ENCODE assay signal across 18 cellular contexts in the genomic region with DNA sequence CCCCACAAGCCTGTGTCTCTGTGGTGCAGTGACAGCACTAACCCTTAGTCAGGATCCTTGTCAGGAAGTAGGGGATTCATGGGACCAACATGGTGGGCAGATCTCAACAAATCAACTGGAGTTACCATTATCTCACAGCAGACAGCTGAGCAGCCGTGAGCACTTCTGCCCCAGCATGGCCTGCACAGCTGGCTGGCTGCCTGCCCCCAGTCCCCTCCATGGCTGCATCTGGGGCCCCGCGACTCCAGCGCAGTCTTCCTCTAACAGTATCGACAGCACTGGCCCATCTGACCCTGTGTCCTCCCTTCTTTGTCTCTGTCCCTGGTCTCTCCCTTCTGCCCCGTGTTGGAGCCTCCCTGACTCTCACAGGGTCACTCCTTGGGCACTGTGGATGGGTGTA.
"Had no signal": no experiment of that assay in that cellular context is flagged by ENCODE, and none has a peak within 500 bp of the region (broad histone marks: within the 10 kb centered on the region; RNA-seq: fewer than 3 reads in every experiment).

No MANE protein-coding gene starts in this region.

- H3K27me3 ChIP-seq: colonic mucosa, suprapubic skin, thyroid gland, uterus had no signal

- H3K27ac ChIP-seq: colonic mucosa, skin epidermis, stomach, suprapubic skin, thyroid gland, uterus had no signal

- H3K4me3 ChIP-seq: colonic mucosa, mucosa of descending colon, skin epidermis, stomach, suprapubic skin, thyroid gland, uterus had no signal

- DNase-seq: colonic mucosa; dermis blood vessel endothelial cell; foreskin melanocyte; head of caudate nucleus; hippocampal formation; kidney glomerular epithelial cell; mammary epithelial cell; mucosa of descending colon; naive thymus-derived CD8-positive, alpha-beta T cell; posterior cingulate gyrus; stimulated activated CD4-positive, alpha-beta T cell treated with anti-CD3 and anti-CD28 coated beads, Interleukin-12 subunit alpha, Interleukin-12 subunit beta, amount 100 ng/mL, for 4 hours; stimulated activated naive CD4-positive, alpha-beta T cell; stomach; thyroid gland; uterus had no signal

- H3K4me1 ChIP-seq: thyroid gland had no signal

- H3K36me3 ChIP-seq: colonic mucosa, stomach, suprapubic skin, thyroid gland, uterus had no signal

- ATAC-seq: mucosa of descending colon; naive thymus-derived CD8-positive, alpha-beta T cell; sciatic nerve had no signal

- H3K9me3 ChIP-seq: colonic mucosa, mucosa of descending colon, stomach, suprapubic skin, thyroid gland, uterus had no signal
